In genomic region chr19:55308281-55308680, GRCh38 we compare ENCODE assay signal across 1 cellular context.
TF ChIP-seq lines count a peak whose summit lies in the region.

No MANE protein-coding gene starts in this region.

TF ChIP-seq in K562, 482 proteins besides CTCF, POLR2A, EP300 and RAD21:
- TF ChIP-seq KLF10 (CRISPR knock-in tag; IDR thresholded peaks at IDR 0.05) (no peak), BRF1 (IDR thresholded peaks at IDR 0.05; ENCODE audit: borderline replicate concordance, extremely low read depth, insufficient read length) (no peak), POLR2G (IDR thresholded peaks at IDR 0.05; ENCODE audit: low read depth, low read length) (0 out of 2 replicates have a peak, but pooled peaks have one; percentile 24), NUFIP1 (IDR thresholded peaks at IDR 0.05; ENCODE audit: partially characterized antibody) (no peak)
TF ChIP-seq in K562: peak in this region for 1.
